In the genomic region with DNA sequence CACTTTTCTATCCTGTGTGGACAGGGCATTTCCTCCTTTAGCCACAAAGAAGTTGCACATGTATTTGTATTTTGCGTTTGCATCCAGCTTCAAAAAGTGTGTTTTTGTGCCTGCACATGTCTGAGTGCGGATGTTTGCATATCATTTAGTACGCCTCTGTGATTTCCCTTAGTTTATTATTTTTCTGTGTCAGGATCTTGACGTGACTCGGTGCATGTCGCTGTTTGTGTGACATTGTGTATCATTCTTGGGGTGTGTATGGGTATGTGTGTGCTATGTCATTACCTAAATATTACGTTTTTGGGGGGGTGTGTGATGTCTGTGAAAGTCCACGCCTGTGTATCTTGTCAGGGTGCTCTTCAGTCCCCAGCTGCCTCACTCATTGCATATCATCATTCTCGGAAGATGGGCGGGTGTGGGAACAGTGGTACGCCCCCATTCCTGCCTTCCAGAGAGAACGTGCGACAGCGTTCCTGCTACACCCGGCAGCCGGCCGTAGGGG, we compare ENCODE assay signal across 8 cellular contexts. TPM values are rescaled to one million over a fixed set of nuclear protein-coding genes. Genes with fewer than 3 reads are reported as not detected.
DNase-seq lines count a peak whose midpoint lies in the region; ATAC-seq and TF ChIP-seq lines count a peak whose summit lies in the region.

No MANE protein-coding gene starts in this region.

- no peaks in the 10 kb centered on the region for H3K27me3 ChIP-seq in Peyer's patch
- no peaks in the 10 kb centered on the region for H3K27me3 ChIP-seq in esophagus (ENCODE audit: control insufficient read depth in 1 of 2, insufficient read depth in 2 of 2, low read length in 2 of 2)
- H3K27me3 ChIP-seq in prostate gland (replicated peaks; ENCODE audit: insufficient read depth), result no peaks in the 10 kb centered on the region

- ATAC-seq in GM18517 (IDR thresholded peaks at IDR 0.05; ENCODE audit: unreplicated experiment) (peak; percentile 33), GM21528 (IDR thresholded peaks at IDR 0.05; ENCODE audit: low FRiP score, unreplicated experiment) (no peak)

- WGBS in esophagus, 2 donors, result 1 to 2% methylated on average over 17 of the region's 17 CpGs
- WGBS in prostate gland, result 1% methylated on average over 17 of the region's 17 CpGs

- no peak for TF ChIP-seq POLR2A in Peyer's patch (IDR thresholded peaks at IDR 0.05)
- TF ChIP-seq POLR2A in prostate gland (IDR thresholded peaks at IDR 0.05), result no peak

- peak overlapping the region; percentile 66 to 89 (median 82) for H3K4me3 ChIP-seq in Peyer's patch
- H3K4me3 ChIP-seq in esophagus (ENCODE audit: low read depth in 1 of 2, low read length in 2 of 2), result peak overlapping the region; percentile 83 to 92
- H3K4me3 ChIP-seq in prostate gland, result peak overlapping the region; percentile 73 to 91

- H3K36me3 ChIP-seq in Peyer's patch, result no peaks in the 10 kb centered on the region
- H3K36me3 ChIP-seq in esophagus (ENCODE audit: control insufficient read depth in 2 of 2, insufficient read depth in 2 of 2, low read length in 1 of 2), result no peaks in the 10 kb centered on the region
- H3K36me3 ChIP-seq in prostate gland, result no peaks in the 10 kb centered on the region

- DNase-seq in Peyer's patch, result no peak
- no peak for DNase-seq in prostate gland (ENCODE audit: low spot score)
- DNase-seq in stimulated activated naive CD4-positive, alpha-beta T cell treated with Interleukin-2 at 50 U/mL for 16 hours (lab: John Stamatoyannopoulos, UW), result no peak
- no peak for DNase-seq in hypothalamus (lab: John Stamatoyannopoulos, UW)
- no peak for DNase-seq in islet precursor cell

- H3K4me1 ChIP-seq in Peyer's patch (peaks cover 0 to 27% (median 10%) of the 10 kb centered on the region in 4 donors), esophagus (ENCODE audit: control insufficient read depth in 2 of 2, insufficient read depth in 2 of 2, low read length in 1 of 2) (no peaks in the 10 kb centered on the region), prostate gland (replicated peaks) (peaks cover 4% of the 10 kb centered on the region)

- no peaks in the 10 kb centered on the region for H3K9me3 ChIP-seq in Peyer's patch
- no peaks in the 10 kb centered on the region for H3K9me3 ChIP-seq in esophagus (ENCODE audit: control insufficient read depth in 2 of 2, insufficient read depth in 1 of 2, low read depth in 1 of 2, low read length in 1 of 2)
- H3K9me3 ChIP-seq in prostate gland, result no peaks in the 10 kb centered on the region

- H3K27ac ChIP-seq in Peyer's patch (peak overlapping the region in 3 of 4 donors; percentile 94 to 98 (median 96)), esophagus (ENCODE audit: low read depth in 2 of 2, low read length in 1 of 2) (no peak overlapping the region), prostate gland (peak overlapping the region; percentile 97 to 99)

- TF ChIP-seq CTCF in Peyer's patch (IDR thresholded peaks at IDR 0.05) (no peak), prostate gland (IDR thresholded peaks at IDR 0.05) (no peak)

- intact Hi-C loops in prostate gland (cut with DNase I), result loop anchor here (5.0 kb wide), 1 partner anchor 49 kb away; the partner anchor contains the start of gene MATR3

RNA-seq across cellular contexts. Expression of gene PAIP2, which starts 0.4 kb away (rescaled TPM):
- total RNA-seq in Peyer's patch, result 10 to 100 TPM; 24.3 to 77.6 (median 35.6) TPM
- 10 to 100 TPM; 37.4 to 53.6 TPM for polyA plus RNA-seq in esophagus
- 100 to 1,000 TPM; 105 to 119 TPM for total RNA-seq in prostate gland

RNA-seq across cellular contexts. Expression of gene SLC23A1, which starts 41.9 kb away (rescaled TPM):
- total RNA-seq in Peyer's patch, result 100 to 1,000 TPM in 3 of 4 donors, 1 to 10 TPM in 1; 1.7 to 198 (median 143) TPM
- under 1 TPM; 0.01 to 0.12 TPM for polyA plus RNA-seq in esophagus
- total RNA-seq in prostate gland, result 10 to 100 TPM; 11.5 to 26.3 TPM

RNA-seq across cellular contexts. Expression of gene MATR3, which starts 47.7 kb away (rescaled TPM):
- total RNA-seq in Peyer's patch (100 to 1,000 TPM; 110 to 217 (median 120) TPM), prostate gland (100 to 1,000 TPM; 192 to 207 TPM)
- polyA plus RNA-seq in esophagus, result 10 to 100 TPM; 54.3 to 77.2 TPM

RNA-seq across cellular contexts. Expression of gene MZB1, which starts 48.5 kb away (rescaled TPM):
- total RNA-seq in Peyer's patch (10 to 100 TPM in 1 of 4 donors, 1 to 10 TPM in 3; 1.4 to 18.2 (median 4.4) TPM), prostate gland (1 to 10 TPM; 2.7 to 4.3 TPM)
- polyA plus RNA-seq in esophagus, result under 1 TPM; 0.47 to 0.67 TPM

RNA-seq across cellular contexts. Expression of gene PROB1, which starts 53.7 kb away (rescaled TPM):
- total RNA-seq in Peyer's patch, result under 1 TPM; 0.18 to 0.94 (median 0.84) TPM
- polyA plus RNA-seq in esophagus, result under 1 TPM; 0.41 to 0.48 TPM
- total RNA-seq in prostate gland, result 1 to 10 TPM; 2.4 TPM

Comparison
In these comparisons a context has a peak if more than half of its experiments do, and no peak if none do; other contexts are left out.
1. H3K27ac ChIP-seq: peak in Peyer's patch (3 of 4) and prostate gland (2 of 2); none in esophagus (0 of 2).
2. Peak in every context shown above with its lines, with median percentiles within 50 percentile points of each other: H3K4me3 ChIP-seq.